ENCODE assay signal across 19 cellular contexts in genomic region chr5:68960961-68961360, GRCh38.
DNase-seq lines count a peak whose midpoint lies in the region; ATAC-seq and TF ChIP-seq lines count a peak whose summit lies in the region.
"Had no signal": no experiment of that assay in that cellular context is flagged by ENCODE, and none has a peak within 500 bp of the region (broad histone marks: within the 10 kb centered on the region; RNA-seq: fewer than 3 reads in every experiment).

No MANE protein-coding gene starts in this region.

- no peaks in the 10 kb centered on the region for H3K9me3 Mint-ChIP-seq in activated CD4-positive, alpha-beta T cell treated with anti-CD3 and anti-CD28 coated beads, Interleukin-2, amount 10 ng/mL, durations not matched to agents 7 days and 5 days
- no peaks in the 10 kb centered on the region for H3K9me3 Mint-ChIP-seq in activated CD4-positive, alpha-beta T cell treated with anti-CD3 and anti-CD28 coated beads for 36 hours (ENCODE audit: low read depth)
- H3K9me3 Mint-ChIP-seq: CD4-positive, alpha-beta T cell; CD8-positive, alpha-beta T cell had no signal

- H3K27me3 Mint-ChIP-seq in activated CD4-positive, alpha-beta T cell treated with anti-CD3 and anti-CD28 coated beads, Interleukin-2, amount 10 ng/mL, durations not matched to agents 7 days and 5 days: no peaks in the 10 kb centered on the region
- no peaks in the 10 kb centered on the region for H3K27me3 Mint-ChIP-seq in activated CD4-positive, alpha-beta T cell treated with anti-CD3 and anti-CD28 coated beads for 36 hours
- H3K27me3 Mint-ChIP-seq: B cell; CD4-positive, alpha-beta T cell had no signal

- intact Hi-C loops in activated CD4-positive, alpha-beta T cell treated with anti-CD3 and anti-CD28 coated beads for 36 hours (cut with DNase I, micrococcal nuclease): loop anchor here in 1 of 2 experiments (5.0 kb wide), 1 partner anchor 674 kb away; no protein-coding TSS in a partner anchor
- intact Hi-C loops in colonic mucosa (cut with DNase I): loop anchor here (5.0 kb wide), 1 partner anchor 674 kb away; no protein-coding TSS in a partner anchor
- intact Hi-C loops in left colon (cut with DNase I, micrococcal nuclease): loop anchor here in 1 of 2 donors (10.0 kb wide), 1 partner anchor 666 kb away; no protein-coding TSS in a partner anchor

- H3K4me3 ChIP-seq in colonic mucosa (no peak overlapping the region), foreskin fibroblast (ENCODE audit: low read depth in 1 of 2, low read length in 2 of 2) (no peak overlapping the region)
- H3K4me3 ChIP-seq: A549; BLaER1 treated with 17β-estradiol and CSF1 and Interleukin-3, amounts not matched to agents 10 nM and 100 nM had no signal

- CTCF ChIA-PET in activated CD4-positive, alpha-beta T cell treated with anti-CD3 and anti-CD28 coated beads, Interleukin-2, amount 10 ng/mL, durations not matched to agents 7 days and 5 days (lab: Charles Lee): no interaction called here
- CTCF ChIA-PET in activated CD4-positive, alpha-beta T cell treated with anti-CD3 and anti-CD28 coated beads for 36 hours (lab: Charles Lee): no interaction called here

- POLR2A ChIA-PET in activated CD4-positive, alpha-beta T cell treated with anti-CD3 and anti-CD28 coated beads, Interleukin-2, amount 10 ng/mL, durations not matched to agents 7 days and 5 days (lab: Charles Lee): no interaction called here
- POLR2A ChIA-PET in activated CD4-positive, alpha-beta T cell treated with anti-CD3 and anti-CD28 coated beads for 36 hours (lab: Charles Lee): no interaction called here

- no peak overlapping the region for H3K4me3 Mint-ChIP-seq in activated CD4-positive, alpha-beta T cell treated with anti-CD3 and anti-CD28 coated beads, Interleukin-2, amount 10 ng/mL, durations not matched to agents 7 days and 5 days
- H3K4me3 Mint-ChIP-seq in activated CD4-positive, alpha-beta T cell treated with anti-CD3 and anti-CD28 coated beads for 36 hours: no peak overlapping the region
- H3K4me3 Mint-ChIP-seq: B cell; CD4-positive, alpha-beta T cell; CD8-positive, alpha-beta T cell had no signal

- no peaks in the 10 kb centered on the region for H3K36me3 Mint-ChIP-seq in activated CD4-positive, alpha-beta T cell treated with anti-CD3 and anti-CD28 coated beads, Interleukin-2, amount 10 ng/mL, durations not matched to agents 7 days and 5 days (ENCODE audit: low read depth)
- no peaks in the 10 kb centered on the region for H3K36me3 Mint-ChIP-seq in activated CD4-positive, alpha-beta T cell treated with anti-CD3 and anti-CD28 coated beads for 36 hours (ENCODE audit: low read depth)
- H3K36me3 Mint-ChIP-seq: CD8-positive, alpha-beta T cell had no signal

- TF ChIP-seq CTCF in colonic mucosa (IDR thresholded peaks at IDR 0.05) (no peak), foreskin fibroblast (IDR thresholded peaks at IDR 0.05; ENCODE audit: low read depth, low read length) (no peak)

- no peak for ATAC-seq in activated CD4-positive, alpha-beta T cell treated with anti-CD3 and anti-CD28 coated beads for 36 hours
- ATAC-seq in left colon: peak; percentile 78
- ATAC-seq: A549; CD8-positive, alpha-beta T cell had no signal

- no peak overlapping the region for H3K9ac ChIP-seq in colonic mucosa (ENCODE audit: low read depth in 2 of 2, low read length in 2 of 2)
- H3K9ac ChIP-seq: BLaER1 treated with 17β-estradiol and CSF1 and Interleukin-3, amounts not matched to agents 10 nM and 100 nM had no signal

- no peaks in the 10 kb centered on the region for H3K9me3 ChIP-seq in colonic mucosa
- H3K9me3 ChIP-seq: A549; BLaER1 treated with 17β-estradiol and CSF1 and Interleukin-3, amounts not matched to agents 10 nM and 100 nM; Caco-2 had no signal

- no peaks in the 10 kb centered on the region for H3K4me1 ChIP-seq in colonic mucosa
- H3K4me1 ChIP-seq: A549; BLaER1 treated with 17β-estradiol and CSF1 and Interleukin-3, amounts not matched to agents 10 nM and 100 nM; Caco-2 had no signal

- no peaks in the 10 kb centered on the region for H3K4me1 Mint-ChIP-seq in activated CD4-positive, alpha-beta T cell treated with anti-CD3 and anti-CD28 coated beads, Interleukin-2, amount 10 ng/mL, durations not matched to agents 7 days and 5 days
- peaks cover 2% of the 10 kb centered on the region for H3K4me1 Mint-ChIP-seq in activated CD4-positive, alpha-beta T cell treated with anti-CD3 and anti-CD28 coated beads for 36 hours

- DNase-seq in activated CD4-positive, alpha-beta T cell treated with anti-CD3 and anti-CD28 coated beads, Interleukin-2, amount 10 ng/mL, durations not matched to agents 7 days and 5 days: no peak
- DNase-seq in activated CD4-positive, alpha-beta T cell treated with anti-CD3 and anti-CD28 coated beads for 36 hours: no peak
- DNase-seq in colonic mucosa (peak; percentile 49), left colon (peak in 1 of 2 donors; percentile 9), NCI-H748 treated with DMSO at 0.1 percent for 48 hours (lab: John Stamatoyannopoulos, UW) (no peak), foreskin fibroblast (no peak), NCI-H526 treated with DMSO at 0.1 percent for 48 hours (lab: John Stamatoyannopoulos, UW) (no peak)
- DNase-seq: AML-193; Caco-2; Calu3; CD4-positive, alpha-beta T cell; CD8-positive, alpha-beta T cell; DMS79 treated with DMSO at 0.1 percent for 48 hours; GF-D8 had no signal

- H3K36me3 ChIP-seq in colonic mucosa: no peaks in the 10 kb centered on the region
- H3K36me3 ChIP-seq: BLaER1 treated with 17β-estradiol and CSF1 and Interleukin-3, amounts not matched to agents 10 nM and 100 nM had no signal

- H3K27ac ChIP-seq in colonic mucosa: peak overlapping the region; percentile 2
- H3K27ac ChIP-seq: 22Rv1; A549; BLaER1 treated with 17β-estradiol and CSF1 and Interleukin-3, amounts not matched to agents 10 nM and 100 nM; C4-2B had no signal

- H3K27ac Mint-ChIP-seq in activated CD4-positive, alpha-beta T cell treated with anti-CD3 and anti-CD28 coated beads, Interleukin-2, amount 10 ng/mL, durations not matched to agents 7 days and 5 days: peak overlapping the region; percentile 16
- H3K27ac Mint-ChIP-seq in activated CD4-positive, alpha-beta T cell treated with anti-CD3 and anti-CD28 coated beads for 36 hours: no peak overlapping the region
- H3K27ac Mint-ChIP-seq: B cell; CD4-positive, alpha-beta T cell; CD8-positive, alpha-beta T cell had no signal

- H3K27me3 ChIP-seq in colonic mucosa: no peaks in the 10 kb centered on the region
- H3K27me3 ChIP-seq: BLaER1 treated with 17β-estradiol and CSF1 and Interleukin-3, amounts not matched to agents 10 nM and 100 nM had no signal
